1 cellular context compared by ENCODE assay signal in genomic region chr2:173965372-173966025, GRCh38.
TF ChIP-seq lines count a peak whose summit lies in the region.

Gene SP3, minus strand, starts transcription at chr2:173965373. Its CDS starts 202 bp downstream, at chr2:173965171.

TF ChIP-seq in SK-N-SH, 30 proteins besides CTCF, POLR2A, EP300 and RAD21 (continued from another document):
- TF ChIP-seq RXRA (IDR thresholded peaks at IDR 0.05; ENCODE audit: borderline replicate concordance, low read depth) (peak; percentile 21; the same call in 1 of the 2 replicates), MEF2A (IDR thresholded peaks at IDR 0.05; ENCODE audit: borderline replicate concordance, low read depth) (peak; percentile 26; the same call in 1 of the 2 replicates), TAF1 (IDR thresholded peaks at IDR 0.05; ENCODE audit: borderline replicate concordance, low read depth, low read length) (peak; percentile 84), FOXM1 (IDR thresholded peaks at IDR 0.05; ENCODE audit: low read depth) (no peak), MXI1 (IDR thresholded peaks at IDR 0.05; ENCODE audit: low read depth, low read length) (peak; percentile 44; the same call in 1 of the 2 replicates), CHD2 (IDR thresholded peaks at IDR 0.05; ENCODE audit: low read length, partially characterized antibody) (peak; percentile 80), IRF3 (IDR thresholded peaks at IDR 0.05; ENCODE audit: low read depth, low read length) (peak; percentile 78), ELF1 (IDR thresholded peaks at IDR 0.05) (peak; percentile 83), USF1 (IDR thresholded peaks at IDR 0.05; ENCODE audit: borderline replicate concordance, low read depth) (0 out of 2 replicates have a peak, but pooled peaks have one; percentile 22), NFIC (IDR thresholded peaks at IDR 0.05; ENCODE audit: borderline replicate concordance) (no peak), TCF12 (IDR thresholded peaks at IDR 0.05) (no peak), YY1 (IDR thresholded peaks at IDR 0.05; ENCODE audit: low read depth) (peak; percentile 69)
TF ChIP-seq in SK-N-SH: peak in this region for 16.
